In the genomic region with DNA sequence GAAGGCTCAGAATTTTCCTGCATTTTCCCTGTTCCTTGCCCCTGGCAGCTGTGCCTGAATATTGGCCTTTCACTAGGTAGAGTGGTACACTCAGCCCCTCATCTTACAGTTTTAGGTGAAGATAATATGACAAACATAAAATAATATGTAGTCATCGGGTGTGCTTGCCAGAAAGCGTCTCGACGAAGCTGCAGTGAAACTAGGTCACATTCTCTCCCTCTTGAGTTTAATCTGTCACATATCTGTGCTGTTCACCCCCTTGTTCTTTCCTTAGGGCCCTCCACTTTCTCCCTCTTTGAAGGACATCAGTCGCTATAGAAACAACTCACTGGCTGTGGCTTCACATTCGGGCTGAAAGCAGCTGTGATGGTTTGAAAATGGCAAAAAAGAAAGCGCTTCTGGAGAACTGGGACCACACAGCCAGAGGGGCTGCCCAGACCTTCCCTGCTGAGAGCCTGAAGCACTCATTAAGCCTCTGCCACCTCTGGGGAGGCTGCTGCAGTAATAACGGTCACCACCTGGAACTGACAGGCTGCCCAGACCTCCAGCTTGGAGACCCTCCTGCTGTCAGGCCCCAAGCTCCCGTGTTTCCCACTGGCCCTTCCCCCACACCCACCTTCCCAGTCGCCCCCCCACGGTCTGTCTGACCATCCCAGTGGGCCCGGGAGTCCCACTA, we compare ENCODE assay signal across 11 cellular contexts. TPM values are rescaled to one million over a fixed set of nuclear protein-coding genes. Genes with fewer than 3 reads are reported as not detected.
DNase-seq lines count a peak whose midpoint lies in the region; ATAC-seq and TF ChIP-seq lines count a peak whose summit lies in the region.
"Had no signal": no experiment of that assay in that cellular context is flagged by ENCODE, and none has a peak within 500 bp of the region (broad histone marks: within the 10 kb centered on the region; RNA-seq: fewer than 3 reads in every experiment).

No MANE protein-coding gene starts in this region.

- no CpG with 5 or more reads among the region's 12 CpGs for WGBS in neuronal stem cell (ENCODE audit: extremely low coverage in 2 of 2, insufficient read length in 2 of 2, insufficient replicate concordance in 1 of 2), 2 donors

- no peaks in the 10 kb centered on the region for H3K79me2 ChIP-seq in fibroblast of lung (ENCODE audit: control insufficient read depth, insufficient read depth, low read length)

- H3K27ac ChIP-seq in fibroblast of lung (ENCODE audit: insufficient read depth, low read length): no peak overlapping the region
- no peak overlapping the region for H3K27ac ChIP-seq in neuronal stem cell (replicated peaks; ENCODE audit: low read length)
- no peak overlapping the region for H3K27ac ChIP-seq in coronary artery

- no peak for TF ChIP-seq CTCF in fibroblast of lung (conservative IDR thresholded peaks at IDR 0.05 in 1 of 2, IDR thresholded peaks at IDR 0.05 in 1 of 2; ENCODE audit: low read depth in 1 of 2, low read length in 2 of 2)
- TF ChIP-seq CTCF in coronary artery (IDR thresholded peaks at IDR 0.05): no peak

- H3K9me3 ChIP-seq in fibroblast of lung (ENCODE audit: control insufficient read depth, insufficient read depth, low read depth, low read length) (no peaks in the 10 kb centered on the region), neuronal stem cell (replicated peaks in 1 of 2; ENCODE audit: control insufficient read depth in 2 of 2, insufficient read depth in 1 of 2, low read depth in 1 of 2, low read length in 2 of 2) (no peaks in the 10 kb centered on the region)

- no peak for ATAC-seq in HG03097 (IDR thresholded peaks at IDR 0.05; ENCODE audit: low FRiP score, unreplicated experiment)
- no peak for ATAC-seq in HG03159 (IDR thresholded peaks at IDR 0.05; ENCODE audit: unreplicated experiment)
- no peak for ATAC-seq in GM21619 (IDR thresholded peaks at IDR 0.05; ENCODE audit: unreplicated experiment)

- H3K27me3 ChIP-seq in fibroblast of lung (ENCODE audit: control insufficient read depth, insufficient read depth, low read length) (no peaks in the 10 kb centered on the region), neuronal stem cell (ENCODE audit: control insufficient read depth in 3 of 3, insufficient read depth in 3 of 3, low read depth in 1 of 3, low read length in 3 of 3) (peaks cover 0 to 44% (median 0%) of the 10 kb centered on the region in 3 experiments)

- H3K36me3 ChIP-seq in fibroblast of lung (ENCODE audit: control insufficient read depth, insufficient read depth, low read length) (peaks cover 5% of the 10 kb centered on the region), neuronal stem cell (replicated peaks in 1 of 2; ENCODE audit: control insufficient read depth in 2 of 2, insufficient read depth in 2 of 2, low read length in 2 of 2) (no peaks in the 10 kb centered on the region)

- H2BK5ac ChIP-seq in neuronal stem cell (ENCODE audit: low read length): no peak overlapping the region

- no peak overlapping the region for H3K4ac ChIP-seq in neuronal stem cell (ENCODE audit: low read length)

- H3K9ac ChIP-seq in fibroblast of lung (ENCODE audit: insufficient read depth, low read length) (no peak overlapping the region), neuronal stem cell (ENCODE audit: low read depth, low read length, poor library complexity) (no peak overlapping the region)

- no peaks in the 10 kb centered on the region for H3K79me1 ChIP-seq in neuronal stem cell (ENCODE audit: low read depth, low read length)

- no peak overlapping the region for H2BK15ac ChIP-seq in neuronal stem cell (ENCODE audit: low read length)

- peak overlapping the region; percentile 11 for H3K18ac ChIP-seq in neuronal stem cell (ENCODE audit: low read length)

- no peak overlapping the region for H4K8ac ChIP-seq in neuronal stem cell (ENCODE audit: low read depth, low read length)

- no peaks in the 10 kb centered on the region for H4K20me1 ChIP-seq in fibroblast of lung (ENCODE audit: control insufficient read depth, extremely low read depth, insufficient read depth, low read length)

- H3K4me1 ChIP-seq in fibroblast of lung (ENCODE audit: control insufficient read depth, extremely low read depth, insufficient read depth, low read length) (peaks cover 2% of the 10 kb centered on the region), neuronal stem cell (ENCODE audit: control insufficient read depth in 2 of 2, insufficient read depth in 1 of 2, low read depth in 1 of 2, low read length in 2 of 2) (peaks cover 3 to 14% of the 10 kb centered on the region in 2 donors)

- H3K4me2 ChIP-seq in fibroblast of lung (ENCODE audit: extremely low read depth, insufficient read depth, low read length) (peak overlapping the region; percentile 23), neuronal stem cell (ENCODE audit: insufficient read depth, low read length, poor library complexity, severe bottlenecking) (no peak overlapping the region)

- H2AFZ ChIP-seq in fibroblast of lung (ENCODE audit: low read length): no peak overlapping the region
- peak overlapping the region; percentile 39 for H2AFZ ChIP-seq in neuronal stem cell (ENCODE audit: low read length)

- no peak overlapping the region for H4K91ac ChIP-seq in neuronal stem cell (ENCODE audit: low read depth, low read length, poor library complexity)

- no peak overlapping the region for H2BK120ac ChIP-seq in neuronal stem cell (ENCODE audit: low read depth, low read length)

- H2BK12ac ChIP-seq in neuronal stem cell (ENCODE audit: low read length): no peak overlapping the region

- H3K23ac ChIP-seq in neuronal stem cell (ENCODE audit: low read depth, low read length, poor library complexity): no peak overlapping the region

- no peak overlapping the region for H2AK5ac ChIP-seq in neuronal stem cell (ENCODE audit: low read depth, low read length)

- DNase-seq in DMS79 treated with DMSO at 0.1 percent for 48 hours (lab: John Stamatoyannopoulos, UW): peak; percentile 94
- DNase-seq in NCI-H2227 (lab: John Stamatoyannopoulos, UW; ENCODE audit: unreplicated experiment): peak; percentile 36
- DNase-seq in fibroblast of lung (ENCODE audit: low read depth in 2 of 2): no peak
- DNase-seq in neuronal stem cell (ENCODE audit: low spot score): peak; percentile 29
- DNase-seq in coronary artery (ENCODE audit: low spot score): no peak
- DNase-seq: AML-193, hippocampal formation, NCI-H1048 had no signal

- no peak overlapping the region for H3K14ac ChIP-seq in neuronal stem cell (ENCODE audit: low read length)

- no peak overlapping the region for H3K4me3 ChIP-seq in fibroblast of lung (replicated peaks in 1 of 4; ENCODE audit: control extremely low read depth in 1 of 4, insufficient read depth in 1 of 4, low read depth in 3 of 4, low read length in 4 of 4)
- no peak overlapping the region for H3K4me3 ChIP-seq in neuronal stem cell (ENCODE audit: low read length in 2 of 2)
- H3K4me3 ChIP-seq in coronary artery: no peak overlapping the region

RNA-seq across cellular contexts. Expression of gene ABTB1, which starts 50.3 kb away (rescaled TPM):
- 8.2 and 15.5 TPM in 2 replicates for total RNA-seq in fibroblast of lung
- 7.9 and 11.8 TPM in 2 replicates for polyA plus RNA-seq in fibroblast of lung
- 10.2 and 12.5 TPM in 2 replicates for polyA plus RNA-seq in fibroblast of lung (2012)
- polyA minus RNA-seq in fibroblast of lung (ENCODE audit: low replicate concordance): 16.0 and 39.9 TPM in 2 replicates
- polyA plus RNA-seq in neuronal stem cell (2013, experiment 1 of 2): 5.8 TPM
- polyA plus RNA-seq in neuronal stem cell (2013, experiment 2 of 2): 6.1 TPM

Comparison
In these comparisons a context has a peak if more than half of its experiments do, and no peak if none do; other contexts are left out.
1. DNase-seq: peak in DMS79 treated with DMSO at 0.1 percent for 48 hours (single experiment), NCI-H2227 (single experiment) and neuronal stem cell (single experiment); none in fibroblast of lung (0 of 2) and coronary artery (single experiment).